Comparison of ENCODE assay signal across 8 cellular contexts in genomic region chr3:109532257-109533216, GRCh38.
DNase-seq lines count a peak whose midpoint lies in the region; ATAC-seq and TF ChIP-seq lines count a peak whose summit lies in the region.

No MANE protein-coding gene starts in this region.

- no peak overlapping the region for H2AFZ ChIP-seq in neural progenitor cell (replicated peaks)

- H3K4me3 Mint-ChIP-seq in Calu3 (ENCODE audit: low read depth, unreplicated experiment) = no peak overlapping the region
- H3K4me3 Mint-ChIP-seq in neural progenitor cell = no peak overlapping the region

- CTCF ChIA-PET in Calu3 (lab: Charles Lee) = no interaction called here

- H3K9me3 Mint-ChIP-seq in Calu3 (ENCODE audit: low read depth, unreplicated experiment) (peaks cover 2% of the 10 kb centered on the region), neural progenitor cell (peaks cover 3% of the 10 kb centered on the region)

- DNase-seq in Calu3 = peak; percentile 84
- peak; percentile 76 for DNase-seq in Jurkat, Clone E6-1 (ENCODE audit: low read depth, low spot score)
- DNase-seq in T-helper 9 cell = peak; percentile 16
- peak; percentile 62 for DNase-seq in ecto neural progenitor cell (ENCODE audit: low spot score)
- peak; percentile 75 for DNase-seq in neural progenitor cell (ENCODE audit: low spot score)
- DNase-seq in NCI-H2171 treated with DMSO at 0.1 percent for 48 hours (lab: John Stamatoyannopoulos, UW) = no peak
- no peak for DNase-seq in NCI-H2029 (lab: John Stamatoyannopoulos, UW)

- no peaks in the 10 kb centered on the region for H3K27me3 Mint-ChIP-seq in Calu3 (ENCODE audit: unreplicated experiment)
- no peaks in the 10 kb centered on the region for H3K27me3 Mint-ChIP-seq in neural progenitor cell (ENCODE audit: insufficient read depth, low read depth)

- no peaks in the 10 kb centered on the region for H3K4me1 ChIP-seq in neural progenitor cell

- no peaks in the 10 kb centered on the region for H3K27me3 ChIP-seq in neural progenitor cell

- no peaks in the 10 kb centered on the region for H3F3A ChIP-seq in neural progenitor cell (ENCODE audit: low read depth)

- no peak overlapping the region for H3K4me2 ChIP-seq in neural progenitor cell

- no peaks in the 10 kb centered on the region for H4K20me1 ChIP-seq in neural progenitor cell (ENCODE audit: low read depth)

- H3K79me2 ChIP-seq in neural progenitor cell (ENCODE audit: low read depth) = no peaks in the 10 kb centered on the region

- TF ChIP-seq CTCF in Calu3 (IDR thresholded peaks at IDR 0.05; ENCODE audit: unreplicated experiment) = peak; percentile 21
- TF ChIP-seq CTCF in neural progenitor cell (IDR thresholded peaks at IDR 0.05) = peak; percentile 69

- H3K9ac ChIP-seq in neural progenitor cell = no peak overlapping the region

- no TSS peak for BruUV-seq in Calu3 (replicated peaks; lab: Mats Ljungman, UMichigan)

- H3K9me3 ChIP-seq in neural progenitor cell (ENCODE audit: low read depth) = no peaks in the 10 kb centered on the region

- intact Hi-C loops in Calu3 (cut with micrococcal nuclease; ENCODE audit: unreplicated experiment) = loop anchor here (1.0 to 10.0 kb wide), 5 partner anchors 275 to 1805 kb away; no protein-coding TSS in a partner anchor

- H3K27ac ChIP-seq in neural progenitor cell = no peak overlapping the region

- no peak overlapping the region for H3K4me3 ChIP-seq in Jurkat, Clone E6-1 (ENCODE audit: low read length)
- H3K4me3 ChIP-seq in neural progenitor cell = no peak overlapping the region

- no peak for ATAC-seq in HG02981 (IDR thresholded peaks at IDR 0.05; ENCODE audit: unreplicated experiment)

- H3K27ac Mint-ChIP-seq in Calu3 (ENCODE audit: unreplicated experiment) (peak overlapping the region; percentile 4), neural progenitor cell (no peak overlapping the region)

- peaks cover 15% of the 10 kb centered on the region for H3K4me1 Mint-ChIP-seq in Calu3 (ENCODE audit: low read depth, unreplicated experiment)
- no peaks in the 10 kb centered on the region for H3K4me1 Mint-ChIP-seq in neural progenitor cell

- H3K36me3 Mint-ChIP-seq in Calu3 (ENCODE audit: insufficient read depth, unreplicated experiment) (no peaks in the 10 kb centered on the region), neural progenitor cell (no peaks in the 10 kb centered on the region)

- no peaks in the 10 kb centered on the region for H3K36me3 ChIP-seq in neural progenitor cell

Comparison
In these comparisons a context has a peak if more than half of its experiments do, and no peak if none do; other contexts are left out.
1. DNase-seq: peak in Calu3 (single experiment), Jurkat, Clone E6-1 (single experiment), T-helper 9 cell (single experiment), ecto neural progenitor cell (single experiment) and neural progenitor cell (single experiment); none in NCI-H2171 treated with DMSO at 0.1 percent for 48 hours (single experiment) and NCI-H2029 (single experiment).